5 cellular contexts compared by ENCODE assay signal in the genomic region with DNA sequence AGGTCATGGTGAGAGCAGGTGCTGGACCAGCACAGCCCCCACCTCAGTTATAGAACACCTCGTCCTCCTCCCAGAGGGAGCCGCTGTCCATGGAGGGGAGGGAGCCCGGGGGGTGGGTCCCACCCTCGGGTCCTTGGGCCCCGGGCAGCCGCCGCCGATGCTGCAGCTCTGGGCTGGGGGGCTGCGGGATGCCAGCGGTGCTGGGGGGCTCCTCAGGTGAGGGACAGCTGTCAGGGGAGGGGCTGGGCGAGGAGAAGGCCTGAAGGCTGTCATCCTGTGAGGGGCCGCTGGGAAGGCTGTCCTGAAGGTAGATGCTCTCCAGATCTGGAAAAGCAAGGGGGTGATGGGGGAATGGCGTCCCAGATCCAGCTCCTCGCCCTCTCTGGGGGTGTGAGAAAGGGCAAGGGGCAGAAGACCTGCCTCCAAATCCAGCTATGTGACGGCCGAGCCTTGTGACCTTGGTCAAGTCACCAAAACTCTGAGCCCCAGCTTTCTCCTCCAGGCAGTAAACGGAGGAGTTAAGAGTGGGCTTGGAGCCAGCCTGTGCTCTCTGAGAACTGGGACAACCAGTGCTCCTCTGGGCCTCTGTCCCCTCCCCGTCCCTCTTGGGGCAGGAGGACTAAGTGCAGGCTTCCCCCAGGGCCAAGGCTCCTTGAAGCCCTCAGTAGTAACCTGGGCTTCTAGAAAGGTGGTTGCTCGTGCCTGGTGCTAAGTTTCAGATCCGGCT. TPM values are rescaled to one million over a fixed set of nuclear protein-coding genes. Genes with fewer than 3 reads are reported as not detected.
"Had no signal": no experiment of that assay in that cellular context is flagged by ENCODE, and none has a peak within 500 bp of the region (broad histone marks: within the 10 kb centered on the region; RNA-seq: fewer than 3 reads in every experiment).

No MANE protein-coding gene starts in this region.

RNA-seq across cellular contexts. Expression of a gene that starts 15.0 kb away (rescaled TPM):
- total RNA-seq: HT-29, IMR-90 had no signal

RNA-seq across cellular contexts. Expression of a gene that starts 36.7 kb away (rescaled TPM):
- total RNA-seq: HT-29, IMR-90 had no signal

RNA-seq across cellular contexts. Expression of a gene that starts 40.7 kb away (rescaled TPM):
- total RNA-seq: GM23338, H1, H9, HT-29 had no signal

RNA-seq across cellular contexts. Expression of a gene that starts 54.5 kb away (rescaled TPM):
- total RNA-seq: GM23338, H1, H9, HT-29, IMR-90 had no signal
